ENCODE assay signal across 6 cellular contexts in genomic region chr11:1877211-1878133, GRCh38. TPM values are rescaled to one million over a fixed set of nuclear protein-coding genes. Genes with fewer than 3 reads are reported as not detected.
DNase-seq lines count a peak whose midpoint lies in the region; ATAC-seq and TF ChIP-seq lines count a peak whose summit lies in the region.

No MANE protein-coding gene starts in this region.

- no peaks in the 10 kb centered on the region for H3K9me3 Mint-ChIP-seq in activated CD8-positive, alpha-beta memory T cell treated with anti-CD3 and anti-CD28 coated beads, Interleukin-2, amount 10 ng/mL, durations not matched to agents 7 days and 5 days (ENCODE audit: low read depth)
- no peaks in the 10 kb centered on the region for H3K9me3 Mint-ChIP-seq in type B pancreatic cell

- H3K36me3 Mint-ChIP-seq in activated CD8-positive, alpha-beta memory T cell treated with anti-CD3 and anti-CD28 coated beads, Interleukin-2, amount 10 ng/mL, durations not matched to agents 7 days and 5 days: no peaks in the 10 kb centered on the region
- no peaks in the 10 kb centered on the region for H3K36me3 Mint-ChIP-seq in type B pancreatic cell

- no peak for ATAC-seq in activated CD8-positive, alpha-beta memory T cell treated with anti-CD3 and anti-CD28 coated beads, Interleukin-2, amount 10 ng/mL, durations not matched to agents 7 days and 5 days
- no peak for ATAC-seq in Right ventricle myocardium superior (ENCODE audit: poor library complexity)
- no peak for ATAC-seq in HG03108 (IDR thresholded peaks at IDR 0.05; ENCODE audit: unreplicated experiment)
- ATAC-seq in HG03442 (IDR thresholded peaks at IDR 0.05; ENCODE audit: unreplicated experiment): no peak

- no peak for TF ChIP-seq CTCF in type B pancreatic cell (conservative IDR thresholded peaks at IDR 0.05)

- H3K27ac Mint-ChIP-seq in activated CD8-positive, alpha-beta memory T cell treated with anti-CD3 and anti-CD28 coated beads, Interleukin-2, amount 10 ng/mL, durations not matched to agents 7 days and 5 days: no peak overlapping the region
- H3K27ac Mint-ChIP-seq in type B pancreatic cell: peak overlapping the region; percentile 34

- peaks cover 8% of the 10 kb centered on the region for H3K4me1 Mint-ChIP-seq in activated CD8-positive, alpha-beta memory T cell treated with anti-CD3 and anti-CD28 coated beads, Interleukin-2, amount 10 ng/mL, durations not matched to agents 7 days and 5 days
- H3K4me1 Mint-ChIP-seq in type B pancreatic cell (ENCODE audit: unreplicated experiment): no peaks in the 10 kb centered on the region

- intact Hi-C loops in Right ventricle myocardium superior (cut with DNase I): no loop called here

- H3K4me3 Mint-ChIP-seq in activated CD8-positive, alpha-beta memory T cell treated with anti-CD3 and anti-CD28 coated beads, Interleukin-2, amount 10 ng/mL, durations not matched to agents 7 days and 5 days: no peak overlapping the region
- no peak overlapping the region for H3K4me3 Mint-ChIP-seq in type B pancreatic cell

- H3K27me3 Mint-ChIP-seq in activated CD8-positive, alpha-beta memory T cell treated with anti-CD3 and anti-CD28 coated beads, Interleukin-2, amount 10 ng/mL, durations not matched to agents 7 days and 5 days: no peaks in the 10 kb centered on the region
- H3K27me3 Mint-ChIP-seq in type B pancreatic cell: no peaks in the 10 kb centered on the region

- peak; percentile 54 for DNase-seq in activated CD8-positive, alpha-beta memory T cell treated with anti-CD3 and anti-CD28 coated beads for 24 hours
- DNase-seq in activated CD8-positive, alpha-beta memory T cell treated with anti-CD3 and anti-CD28 coated beads, Interleukin-2, amount 10 ng/mL, durations not matched to agents 7 days and 5 days: no peak
- DNase-seq in Right ventricle myocardium superior (peak; percentile 81), type B pancreatic cell (ENCODE audit: extremely low spot score, unreplicated experiment) (no peak)

- CTCF ChIA-PET in activated CD8-positive, alpha-beta memory T cell treated with anti-CD3 and anti-CD28 coated beads, Interleukin-2, amount 10 ng/mL, durations not matched to agents 7 days and 5 days (lab: Charles Lee): interaction anchor here (0.9 to 2.2 kb wide), 5 partner anchors 12 to 184 kb away, joined by 3 to 10 read pairs (median 7); partner anchors contain the start of genes LSP1 and MRPL23

RNA-seq across cellular contexts. Expression of gene PRR33, which starts 14.2 kb away (rescaled TPM):
- not detected for total RNA-seq in activated CD8-positive, alpha-beta memory T cell treated with anti-CD3 and anti-CD28 coated beads, Interleukin-2, amount 10 ng/mL, durations not matched to agents 7 days and 5 days
- total RNA-seq in Right ventricle myocardium superior (5.8 TPM), type B pancreatic cell (ENCODE audit: low replicate concordance) (not detected in 2 replicates)

RNA-seq across cellular contexts. Expression of gene LSP1, which starts 24.6 kb away (rescaled TPM):
- total RNA-seq in activated CD8-positive, alpha-beta memory T cell treated with anti-CD3 and anti-CD28 coated beads, Interleukin-2, amount 10 ng/mL, durations not matched to agents 7 days and 5 days: 100 to 1,000 TPM; 574 to 702 TPM
- total RNA-seq in Right ventricle myocardium superior: 23.0 TPM
- total RNA-seq in type B pancreatic cell (ENCODE audit: low replicate concordance): 0.50 and 0.53 TPM in 2 replicates

RNA-seq across cellular contexts. Expression of gene TNNI2, which starts 38.7 kb away (rescaled TPM):
- 1 to 10 TPM in 1 of 2 experiments, not detected in 1; 1.0 TPM for total RNA-seq in activated CD8-positive, alpha-beta memory T cell treated with anti-CD3 and anti-CD28 coated beads, Interleukin-2, amount 10 ng/mL, durations not matched to agents 7 days and 5 days
- total RNA-seq in Right ventricle myocardium superior (not detected), type B pancreatic cell (ENCODE audit: low replicate concordance) (1.7 and 3.9 TPM in 2 replicates)

RNA-seq across cellular contexts. Expression of gene TNNT3, which starts 42.0 kb away (rescaled TPM):
- 1 to 10 TPM; 1.1 to 7.6 TPM for total RNA-seq in activated CD8-positive, alpha-beta memory T cell treated with anti-CD3 and anti-CD28 coated beads, Interleukin-2, amount 10 ng/mL, durations not matched to agents 7 days and 5 days
- total RNA-seq in Right ventricle myocardium superior (35.7 TPM), type B pancreatic cell (ENCODE audit: low replicate concordance) (17.3 and 40.9 TPM in 2 replicates)

RNA-seq across cellular contexts. Expression of gene SYT8, which starts 42.7 kb away (rescaled TPM):
- total RNA-seq in activated CD8-positive, alpha-beta memory T cell treated with anti-CD3 and anti-CD28 coated beads, Interleukin-2, amount 10 ng/mL, durations not matched to agents 7 days and 5 days: not detected
- total RNA-seq in Right ventricle myocardium superior (not detected), type B pancreatic cell (ENCODE audit: low replicate concordance) (4.5 and 7.9 TPM in 2 replicates)

Comparison
In these comparisons a context has a peak if more than half of its experiments do, and no peak if none do; other contexts are left out.
1. DNase-seq: peak in activated CD8-positive, alpha-beta memory T cell treated with anti-CD3 and anti-CD28 coated beads for 24 hours (single experiment) and Right ventricle myocardium superior (single experiment); none in activated CD8-positive, alpha-beta memory T cell treated with anti-CD3 and anti-CD28 coated beads, Interleukin-2, amount 10 ng/mL, durations not matched to agents 7 days and 5 days (single experiment) and type B pancreatic cell (single experiment).
2. RNA of gene LSP1, which starts 24.6 kb away (total RNA-seq): 574 to 702 TPM in activated CD8-positive, alpha-beta memory T cell treated with anti-CD3 and anti-CD28 coated beads, Interleukin-2, amount 10 ng/mL, durations not matched to agents 7 days and 5 days; 23.0 TPM in Right ventricle myocardium superior (single experiment) and 0.50 to 0.53 TPM in type B pancreatic cell; every median in the first group is over 10 times any median in the second.